ENCODE assay signal across 1 cellular context in the genomic region with DNA sequence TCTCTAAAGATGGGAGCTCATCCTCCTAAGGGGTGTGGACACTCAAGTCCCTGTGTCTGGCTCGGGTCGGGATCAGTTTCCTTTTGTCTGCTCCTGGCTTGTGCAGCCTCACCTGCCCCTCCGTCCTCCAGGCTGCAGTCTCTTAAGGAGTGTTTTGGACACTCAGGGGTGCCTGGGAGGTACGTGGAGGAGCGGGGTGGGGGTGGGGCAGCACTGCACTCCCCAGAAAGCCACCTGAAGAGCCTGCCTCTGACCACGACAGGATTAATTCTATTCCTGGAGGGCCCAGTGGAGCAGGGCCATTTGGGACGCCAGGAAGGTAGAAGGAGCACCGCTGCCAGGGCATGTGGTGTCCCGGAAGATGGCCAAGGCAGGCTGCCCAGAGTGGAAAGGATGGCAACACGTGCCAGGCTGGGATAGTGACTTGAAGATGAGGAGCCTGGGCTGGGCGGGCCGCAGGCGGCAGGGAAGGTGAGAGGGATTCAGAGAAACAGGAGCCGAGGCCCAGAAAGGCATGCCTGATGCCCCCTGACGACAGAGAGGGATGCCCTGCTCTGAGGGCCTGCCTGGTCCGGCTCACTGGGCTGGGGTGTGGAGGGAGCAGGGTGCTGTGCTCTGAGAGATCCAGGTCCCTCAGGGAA.
TF ChIP-seq lines count a peak whose summit lies in the region.

No MANE protein-coding gene starts in this region.

TF ChIP-seq in HepG2, 621 proteins besides CTCF, POLR2A, EP300 and RAD21 (continued from another document):
- TF ChIP-seq, protein P1, sequence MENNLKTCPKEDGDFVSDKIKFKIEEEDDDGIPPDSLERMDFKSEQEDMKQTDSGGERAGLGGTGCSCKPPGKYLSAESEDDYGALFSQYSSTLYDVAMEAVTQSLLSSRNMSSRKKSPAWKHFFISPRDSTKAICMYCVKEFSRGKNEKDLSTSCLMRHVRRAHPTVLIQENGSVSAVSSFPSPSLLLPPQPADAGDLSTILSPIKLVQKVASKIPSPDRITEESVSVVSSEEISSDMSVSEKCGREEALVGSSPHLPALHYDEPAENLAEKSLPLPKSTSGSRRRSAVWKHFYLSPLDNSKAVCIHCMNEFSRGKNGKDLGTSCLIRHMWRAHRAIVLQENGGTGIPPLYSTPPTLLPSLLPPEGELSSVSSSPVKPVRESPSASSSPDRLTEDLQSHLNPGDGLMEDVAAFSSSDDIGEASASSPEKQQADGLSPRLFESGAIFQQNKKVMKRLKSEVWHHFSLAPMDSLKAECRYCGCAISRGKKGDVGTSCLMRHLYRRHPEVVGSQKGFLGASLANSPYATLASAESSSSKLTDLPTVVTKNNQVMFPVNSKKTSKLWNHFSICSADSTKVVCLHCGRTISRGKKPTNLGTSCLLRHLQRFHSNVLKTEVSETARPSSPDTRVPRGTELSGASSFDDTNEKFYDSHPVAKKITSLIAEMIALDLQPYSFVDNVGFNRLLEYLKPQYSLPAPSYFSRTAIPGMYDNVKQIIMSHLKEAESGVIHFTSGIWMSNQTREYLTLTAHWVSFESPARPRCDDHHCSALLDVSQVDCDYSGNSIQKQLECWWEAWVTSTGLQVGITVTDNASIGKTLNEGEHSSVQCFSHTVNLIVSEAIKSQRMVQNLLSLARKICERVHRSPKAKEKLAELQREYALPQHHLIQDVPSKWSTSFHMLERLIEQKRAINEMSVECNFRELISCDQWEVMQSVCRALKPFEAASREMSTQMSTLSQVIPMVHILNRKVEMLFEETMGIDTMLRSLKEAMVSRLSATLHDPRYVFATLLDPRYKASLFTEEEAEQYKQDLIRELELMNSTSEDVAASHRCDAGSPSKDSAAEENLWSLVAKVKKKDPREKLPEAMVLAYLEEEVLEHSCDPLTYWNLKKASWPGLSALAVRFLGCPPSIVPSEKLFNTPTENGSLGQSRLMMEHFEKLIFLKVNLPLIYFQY (CRISPR knock-in tag; IDR thresholded peaks at IDR 0.05; ENCODE audit: borderline replicate concordance): no peak
- TF ChIP-seq MIXL1 (CRISPR knock-in tag; IDR thresholded peaks at IDR 0.05): no peak
- TF ChIP-seq, protein P2, sequence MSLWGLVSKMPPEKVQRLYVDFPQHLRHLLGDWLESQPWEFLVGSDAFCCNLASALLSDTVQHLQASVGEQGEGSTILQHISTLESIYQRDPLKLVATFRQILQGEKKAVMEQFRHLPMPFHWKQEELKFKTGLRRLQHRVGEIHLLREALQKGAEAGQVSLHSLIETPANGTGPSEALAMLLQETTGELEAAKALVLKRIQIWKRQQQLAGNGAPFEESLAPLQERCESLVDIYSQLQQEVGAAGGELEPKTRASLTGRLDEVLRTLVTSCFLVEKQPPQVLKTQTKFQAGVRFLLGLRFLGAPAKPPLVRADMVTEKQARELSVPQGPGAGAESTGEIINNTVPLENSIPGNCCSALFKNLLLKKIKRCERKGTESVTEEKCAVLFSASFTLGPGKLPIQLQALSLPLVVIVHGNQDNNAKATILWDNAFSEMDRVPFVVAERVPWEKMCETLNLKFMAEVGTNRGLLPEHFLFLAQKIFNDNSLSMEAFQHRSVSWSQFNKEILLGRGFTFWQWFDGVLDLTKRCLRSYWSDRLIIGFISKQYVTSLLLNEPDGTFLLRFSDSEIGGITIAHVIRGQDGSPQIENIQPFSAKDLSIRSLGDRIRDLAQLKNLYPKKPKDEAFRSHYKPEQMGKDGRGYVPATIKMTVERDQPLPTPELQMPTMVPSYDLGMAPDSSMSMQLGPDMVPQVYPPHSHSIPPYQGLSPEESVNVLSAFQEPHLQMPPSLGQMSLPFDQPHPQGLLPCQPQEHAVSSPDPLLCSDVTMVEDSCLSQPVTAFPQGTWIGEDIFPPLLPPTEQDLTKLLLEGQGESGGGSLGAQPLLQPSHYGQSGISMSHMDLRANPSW (CRISPR knock-in tag; IDR thresholded peaks at IDR 0.05; ENCODE audit: borderline replicate concordance): no peak
